Comparison of ENCODE assay signal across 8 cellular contexts in the genomic region with DNA sequence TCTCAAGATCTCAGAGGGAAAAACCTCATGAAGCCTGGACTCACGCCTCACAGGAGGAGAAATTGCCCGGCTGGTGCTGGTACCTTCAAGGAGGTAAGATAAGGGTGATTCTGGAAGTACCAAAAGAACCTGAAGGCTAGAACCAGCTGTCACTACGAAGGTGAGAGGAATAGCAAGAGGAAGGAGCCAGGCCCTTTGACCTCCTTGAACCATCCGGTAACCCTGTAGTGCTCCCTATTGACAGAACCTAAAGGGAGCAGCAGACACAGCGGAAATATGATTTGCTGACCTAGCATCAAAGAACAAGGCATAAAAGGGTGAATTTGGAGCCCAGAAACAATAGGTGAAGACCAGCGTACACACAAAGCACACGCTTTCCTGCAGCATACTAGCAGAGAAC.
DNase-seq lines count a peak whose midpoint lies in the region; ATAC-seq and TF ChIP-seq lines count a peak whose summit lies in the region.

No MANE protein-coding gene starts in this region.

- no peaks in the 10 kb centered on the region for H4K20me1 ChIP-seq in OCI-LY7 (ENCODE audit: insufficient read depth, low read length)
- no peaks in the 10 kb centered on the region for H4K20me1 ChIP-seq in neural progenitor cell (ENCODE audit: low read depth)

- H3K27ac ChIP-seq in OCI-LY7 (ENCODE audit: low read depth, low read length, poor library complexity, severe bottlenecking), result no peak overlapping the region
- H3K27ac ChIP-seq in neural progenitor cell, result no peak overlapping the region

- no peaks in the 10 kb centered on the region for H3K27me3 ChIP-seq in neural progenitor cell
- no peaks in the 10 kb centered on the region for H3K27me3 ChIP-seq in Caco-2 (replicated peaks; ENCODE audit: control insufficient read depth, insufficient read depth, low read length)

- ATAC-seq in GM18868 (IDR thresholded peaks at IDR 0.05; ENCODE audit: unreplicated experiment), result no peak

- no peaks in the 10 kb centered on the region for H3K9me2 ChIP-seq in OCI-LY7 (ENCODE audit: insufficient read depth, low read length)

- POLR2A ChIA-PET in OCI-LY7 (lab: Charles Lee) (interaction anchor here (0.9 kb wide), 1 partner anchor 9 kb away, joined by 4 read pairs; no protein-coding TSS in a partner anchor), Caco-2 (lab: Charles Lee) (no interaction called here)

- no peak overlapping the region for H3K9ac ChIP-seq in neural progenitor cell

- H3K9me3 Mint-ChIP-seq in neural progenitor cell (no peaks in the 10 kb centered on the region), Caco-2 (ENCODE audit: unreplicated experiment) (no peaks in the 10 kb centered on the region)

- H3K4me1 ChIP-seq in OCI-LY7 (ENCODE audit: insufficient read depth, low read length, poor library complexity, severe bottlenecking) (no peaks in the 10 kb centered on the region), neural progenitor cell (no peaks in the 10 kb centered on the region), Caco-2 (no peaks in the 10 kb centered on the region)

- H3K36me3 Mint-ChIP-seq in neural progenitor cell, result no peaks in the 10 kb centered on the region
- H3K36me3 Mint-ChIP-seq in Caco-2 (ENCODE audit: insufficient read depth, unreplicated experiment), result no peaks in the 10 kb centered on the region

- DNase-seq in GF-D8 (lab: John Stamatoyannopoulos, UW) (peak; percentile 10), OCI-LY7 (ENCODE audit: low spot score) (peak; percentile 22), neural progenitor cell (ENCODE audit: low spot score) (peak; percentile 13), islet precursor cell (no peak), Caco-2 (no peak), Ammon's horn (ENCODE audit: low spot score) (no peak)
- peak; percentile 75 for DNase-seq in activated effector memory CD4-positive, alpha-beta T cell treated with anti-CD3 and anti-CD28 coated beads, Interleukin-2, amount 50 U/mL, for 16 hours

- H3K4me2 ChIP-seq in OCI-LY7 (ENCODE audit: low read length) (no peak overlapping the region), neural progenitor cell (no peak overlapping the region)

- H3K36me3 ChIP-seq in OCI-LY7 (ENCODE audit: insufficient read depth, low read length), result peaks cover 79% of the 10 kb centered on the region
- H3K36me3 ChIP-seq in neural progenitor cell, result no peaks in the 10 kb centered on the region
- no peaks in the 10 kb centered on the region for H3K36me3 ChIP-seq in Caco-2 (ENCODE audit: control insufficient read depth, insufficient read depth, low read length)

- H3K27me3 Mint-ChIP-seq in neural progenitor cell (ENCODE audit: insufficient read depth, low read depth) (peaks cover 2% of the 10 kb centered on the region), Caco-2 (ENCODE audit: insufficient read depth, unreplicated experiment) (no peaks in the 10 kb centered on the region)

- intact Hi-C loops in OCI-LY7 (cut with micrococcal nuclease; ENCODE audit: unreplicated experiment), result no loop called here
- intact Hi-C loops in Caco-2 (cut with micrococcal nuclease; ENCODE audit: unreplicated experiment), result no loop called here

- H3K4me3 ChIP-seq in OCI-LY7 (ENCODE audit: low read depth, low read length, poor library complexity, severe bottlenecking) (no peak overlapping the region), neural progenitor cell (no peak overlapping the region), Caco-2 (ENCODE audit: low read depth, low read length) (no peak overlapping the region)

- no peaks in the 10 kb centered on the region for H3F3A ChIP-seq in neural progenitor cell (ENCODE audit: low read depth)

- 0 out of 2 replicates have a peak, but pooled peaks have one; percentile 15 for TF ChIP-seq CTCF in OCI-LY7 (conservative IDR thresholded peaks at IDR 0.05; ENCODE audit: low read length)
- TF ChIP-seq CTCF in neural progenitor cell (IDR thresholded peaks at IDR 0.05), result peak; percentile 26
- TF ChIP-seq CTCF in Caco-2 (IDR thresholded peaks at IDR 0.05; ENCODE audit: insufficient read depth in 1 of 2, low read depth in 1 of 2, low read length in 1 of 2, severe bottlenecking in 1 of 2, unreplicated experiment in 1 of 2), result no peak

- no peak overlapping the region for H3K27ac Mint-ChIP-seq in neural progenitor cell
- H3K27ac Mint-ChIP-seq in Caco-2 (ENCODE audit: unreplicated experiment), result no peak overlapping the region

- no TSS peak for BruUV-seq in OCI-LY7 (replicated peaks; lab: Mats Ljungman, UMichigan)
- BruUV-seq in Caco-2 (replicated peaks; lab: Mats Ljungman, UMichigan), result no TSS peak

- H3K9me3 ChIP-seq in OCI-LY7 (ENCODE audit: low read length) (no peaks in the 10 kb centered on the region), neural progenitor cell (ENCODE audit: low read depth) (no peaks in the 10 kb centered on the region), Caco-2 (no peaks in the 10 kb centered on the region)

- no peak overlapping the region for H2AFZ ChIP-seq in OCI-LY7 (ENCODE audit: low read length)
- no peak overlapping the region for H2AFZ ChIP-seq in neural progenitor cell (replicated peaks)

- H3K79me2 ChIP-seq in OCI-LY7 (ENCODE audit: insufficient read depth, low read depth, low read length) (no peaks in the 10 kb centered on the region), neural progenitor cell (ENCODE audit: low read depth) (no peaks in the 10 kb centered on the region)

- no peak overlapping the region for H3K4me3 Mint-ChIP-seq in neural progenitor cell
- H3K4me3 Mint-ChIP-seq in Caco-2 (ENCODE audit: unreplicated experiment), result no peak overlapping the region

- CTCF ChIA-PET in OCI-LY7 (lab: Charles Lee; ENCODE audit: unreplicated experiment), result no interaction called here
- CTCF ChIA-PET in Caco-2 (lab: Charles Lee), result no interaction called here

- peaks cover 2% of the 10 kb centered on the region for H3K4me1 Mint-ChIP-seq in neural progenitor cell
- H3K4me1 Mint-ChIP-seq in Caco-2 (ENCODE audit: low read depth, unreplicated experiment), result no peaks in the 10 kb centered on the region

Comparison
In these comparisons a context has a peak if more than half of its experiments do, and no peak if none do; other contexts are left out.
1. DNase-seq: peak in GF-D8 (single experiment), OCI-LY7 (single experiment), activated effector memory CD4-positive, alpha-beta T cell treated with anti-CD3 and anti-CD28 coated beads, Interleukin-2, amount 50 U/mL, for 16 hours (single experiment) and neural progenitor cell (single experiment); none in islet precursor cell (single experiment), Caco-2 (0 of 2) and Ammon's horn (single experiment).
2. CTCF ChIP-seq: peak in OCI-LY7 (single experiment) and neural progenitor cell (single experiment); none in Caco-2 (0 of 2).